ENCODE assay signal across 1 cellular context in genomic region chr16:76634847-76635697, GRCh38.
TF ChIP-seq lines count a peak whose summit lies in the region.

No MANE protein-coding gene starts in this region.

TF ChIP-seq in K562, 482 proteins besides CTCF, POLR2A, EP300 and RAD21 (continued from another document and continues in another):
- TF ChIP-seq MBD1 (CRISPR knock-in tag; IDR thresholded peaks at IDR 0.05) (no peak), MXI1 (IDR thresholded peaks at IDR 0.05; ENCODE audit: low read depth, low read length) (0 out of 2 replicates have a peak, but pooled peaks have one; percentile 25), TBP (optimal IDR thresholded peaks at IDR 0.05; ENCODE audit: low read depth, low read length) (peak; percentile 62), CC2D1A (IDR thresholded peaks at IDR 0.05) (no peak), EHMT2 (IDR thresholded peaks at IDR 0.05) (peak; percentile 68; the same call in 1 of the 2 replicates), RNF2 (IDR thresholded peaks at IDR 0.05) (peak; percentile 59; the same call in 1 of the 2 replicates), FOXO4 (CRISPR knock-in tag; IDR thresholded peaks at IDR 0.05) (no peak), RAD51 (IDR thresholded peaks at IDR 0.05; ENCODE audit: borderline replicate concordance, low read depth) (peak; percentile 96), E2F6 (IDR thresholded peaks at IDR 0.05; ENCODE audit: borderline replicate concordance in 1 of 2, extremely low read depth in 1 of 2, insufficient read depth in 1 of 2, insufficient read length in 1 of 2, low read depth in 1 of 2, low read length in 1 of 2, poor library complexity in 1 of 2, severe bottlenecking in 1 of 2) (peak; percentile 89 to 99), VEZF1 (CRISPR knock-in tag; IDR thresholded peaks at IDR 0.05) (peak; percentile 64), KAT8 (IDR thresholded peaks at IDR 0.05; ENCODE audit: low read depth) (peak; percentile 51; the same call in 1 of the 2 replicates), SMAD3 (CRISPR knock-in tag; conservative IDR thresholded peaks at IDR 0.05) (no peak), POLR2G (IDR thresholded peaks at IDR 0.05; ENCODE audit: low read depth, low read length) (peak; percentile 84), ZNF644 (tag; IDR thresholded peaks at IDR 0.05; ENCODE audit: low read depth) (0 out of 2 replicates have a peak, but pooled peaks have one; percentile 46), MEIS2 (IDR thresholded peaks at IDR 0.05; ENCODE audit: partially characterized antibody) (peak; percentile 74), ZBTB9 (CRISPR knock-in tag; IDR thresholded peaks at IDR 0.05) (0 out of 2 replicates have a peak, but pooled peaks have one; percentile 14), USF1 (CRISPR knock-in tag; IDR thresholded peaks at IDR 0.05) (peak; percentile 89), CEBPG (CRISPR knock-in tag; IDR thresholded peaks at IDR 0.05) (no peak), CEBPG (tag; conservative IDR thresholded peaks at IDR 0.05 in 1 of 2, IDR thresholded peaks at IDR 0.05 in 1 of 2) (peak; percentile 34 to 79; a peak in 2 of 4 replicates), LCOR (CRISPR knock-in tag; IDR thresholded peaks at IDR 0.05) (no peak), TFE3 (CRISPR knock-in tag; IDR thresholded peaks at IDR 0.05) (peak; percentile 99), E2F1 (CRISPR knock-in tag; IDR thresholded peaks at IDR 0.05) (peak; percentile 71; the same call in 1 of the 2 replicates), GABPA (tag; conservative IDR thresholded peaks at IDR 0.05; ENCODE audit: low read depth) (peak; percentile 49), SMARCE1 (IDR thresholded peaks at IDR 0.05) (no peak), UBTF (IDR thresholded peaks at IDR 0.05; ENCODE audit: borderline replicate concordance in 1 of 2, low read depth in 2 of 2, low read length in 2 of 2) (peak; percentile 84 to 95; a peak in 3 of 4 replicates), AFF1 (IDR thresholded peaks at IDR 0.05; ENCODE audit: low read depth in 1 of 2, partially characterized antibody in 2 of 2) (no peak), BRD4 (IDR thresholded peaks at IDR 0.05) (0 out of 2 replicates have a peak, but pooled peaks have one; percentile 42), MCM3 (IDR thresholded peaks at IDR 0.05) (no peak), REST (CRISPR knock-in tag; IDR thresholded peaks at IDR 0.05; ENCODE audit: low read depth) (peak; percentile 66), MAX (CRISPR knock-in tag; IDR thresholded peaks at IDR 0.05) (peak; percentile 45; the same call in 1 of the 2 replicates), XRCC4 (IDR thresholded peaks at IDR 0.05; ENCODE audit: extremely low read depth, insufficient read depth, insufficient read length) (no peak), PHF8 (IDR thresholded peaks at IDR 0.05; ENCODE audit: borderline replicate concordance, low read length) (peak; percentile 16; the same call in 1 of the 2 replicates)
